In genomic region chr17:4263282-4264215, GRCh38 we compare ENCODE assay signal across 8 cellular contexts.
DNase-seq lines count a peak whose midpoint lies in the region; ATAC-seq lines count a peak whose summit lies in the region.

TSS of gene ANKFY1 (minus strand) at chr17:4263979. CDS start at chr17:4263941, 38 bp downstream.

- no peaks in the 10 kb centered on the region for H3K27me3 ChIP-seq in layer of hippocampus (ENCODE audit: control insufficient read depth, insufficient read depth, low read length)

- H3K27ac ChIP-seq in cingulate gyrus (ENCODE audit: low read depth, low read length) (peak within 1 kb of the TSS; percentile 49), layer of hippocampus (ENCODE audit: low read depth, low read length) (peak within 1 kb of the TSS; percentile 76)

- DNase-seq in AML-193 (lab: John Stamatoyannopoulos, UW) (peak; percentile 59), GM19238 (ENCODE audit: insufficient read length, low spot score) (peak; percentile 98), NCI-H526 (lab: John Stamatoyannopoulos, UW) (peak; percentile 80 to 88)
- DNase-seq in activated CD4-positive, alpha-beta T cell treated with anti-CD3 and anti-CD28 coated beads for 48 hours = peak; percentile 99
- peak; percentile 93 to 97 (median 96) for DNase-seq in stimulated activated CD4-positive, alpha-beta T cell treated with anti-CD3 and anti-CD28 coated beads, Interleukin-1b, Interleukin-23, amount 100 ng/mL, for 24 hours (ENCODE audit: low read depth in 4 of 4, low spot score in 1 of 4)

- ATAC-seq in HG03460 (IDR thresholded peaks at IDR 0.05; ENCODE audit: unreplicated experiment) = peak; percentile 86

Comparison
In these comparisons a context has a peak if more than half of its experiments do, and no peak if none do; other contexts are left out.
1. Peak in every context shown above with its lines: DNase-seq, ATAC-seq and H3K27ac ChIP-seq.